17 cellular contexts compared by ENCODE assay signal in the genomic region with DNA sequence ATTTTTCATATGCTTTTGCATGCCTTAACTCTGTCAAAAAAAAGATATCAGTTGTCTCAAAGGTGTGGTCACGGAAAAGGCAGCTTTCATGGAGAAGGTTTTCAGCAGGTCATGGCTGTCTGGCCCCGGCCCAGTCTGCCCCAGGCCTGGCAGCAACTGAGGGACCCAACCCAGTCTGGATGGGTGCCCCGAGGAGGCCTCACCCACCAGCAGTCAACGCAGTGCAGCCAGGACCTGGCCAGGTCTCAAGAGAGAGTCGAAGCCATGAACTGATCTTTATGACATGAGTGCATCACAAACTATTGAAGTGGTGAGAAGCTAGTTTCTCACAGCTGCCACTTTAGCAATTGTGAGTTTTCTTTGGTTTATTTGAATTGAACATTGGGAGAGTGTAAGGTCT. TPM values are rescaled to one million over a fixed set of nuclear protein-coding genes. Genes with fewer than 3 reads are reported as not detected.
DNase-seq lines count a peak whose midpoint lies in the region; ATAC-seq and TF ChIP-seq lines count a peak whose summit lies in the region.
"Had no signal": no experiment of that assay in that cellular context is flagged by ENCODE, and none has a peak within 500 bp of the region (broad histone marks: within the 10 kb centered on the region; RNA-seq: fewer than 3 reads in every experiment).

No MANE protein-coding gene starts in this region.

- no peaks in the 10 kb centered on the region for H3K9me3 ChIP-seq in GM23248 (ENCODE audit: low read depth)
- H3K9me3 ChIP-seq in right cardiac atrium (ENCODE audit: control insufficient read depth, low read length): no peaks in the 10 kb centered on the region
- peaks cover 0 to 6% of the 10 kb centered on the region in 2 donors for H3K9me3 ChIP-seq in stomach smooth muscle (ENCODE audit: control insufficient read depth in 2 of 2, low read length in 2 of 2)
- peaks cover 4% of the 10 kb centered on the region; the same call in 1 of the 2 replicates for H3K9me3 ChIP-seq in PC-9 (ENCODE audit: insufficient read depth, low read depth)

- no peak overlapping the region for H3K4me3 Mint-ChIP-seq in dendritic cell treated with granulocyte-macrophage colony-stimulating factor and Interleukin-4, amounts not matched to agents 40 ng/mL and 50 ng/mL, for 4 days

- no TSS peak for BruUV-seq in PC-9 (replicated peaks; lab: Mats Ljungman, UMichigan)

- H3K27ac ChIP-seq in GM23248: peak overlapping the region; percentile 98
- H3K27ac ChIP-seq in right cardiac atrium (ENCODE audit: low read length): peak overlapping the region; percentile 37
- H3K27ac ChIP-seq in stomach smooth muscle (ENCODE audit: low read length): peak overlapping the region; percentile 93
- no peak overlapping the region for H3K27ac ChIP-seq in PC-9

- no peak for TF ChIP-seq CTCF in PC-9 (conservative IDR thresholded peaks at IDR 0.05)

- peaks cover 38% of the 10 kb centered on the region for H3K4me1 Mint-ChIP-seq in dendritic cell treated with granulocyte-macrophage colony-stimulating factor and Interleukin-4, amounts not matched to agents 40 ng/mL and 50 ng/mL, for 4 days (ENCODE audit: low read depth)

- H3K79me2 ChIP-seq in GM23248 (ENCODE audit: insufficient read depth): peaks cover 100% of the 10 kb centered on the region
- no peaks in the 10 kb centered on the region for H3K79me2 ChIP-seq in PC-9 (ENCODE audit: low read depth)

- peaks cover 67% of the 10 kb centered on the region for H3K4me1 ChIP-seq in GM23248 (ENCODE audit: insufficient read depth)
- H3K4me1 ChIP-seq in right cardiac atrium (ENCODE audit: control insufficient read depth, insufficient read depth, low read length): peaks cover 7% of the 10 kb centered on the region
- peaks cover 42% of the 10 kb centered on the region for H3K4me1 ChIP-seq in stomach smooth muscle (ENCODE audit: control insufficient read depth, insufficient read depth, low read length)
- H3K4me1 ChIP-seq in PC-9 (replicated peaks; ENCODE audit: insufficient read depth): no peaks in the 10 kb centered on the region

- peaks cover 17% of the 10 kb centered on the region; the same call in 1 of the 2 replicates for H4K20me1 ChIP-seq in GM23248 (ENCODE audit: insufficient read depth)
- no peaks in the 10 kb centered on the region for H4K20me1 ChIP-seq in PC-9 (ENCODE audit: insufficient read depth)

- DNase-seq in GM23248 (peak; percentile 56), right cardiac atrium (peak; percentile 83 to 90 (median 87)), PC-9 (no peak), NCI-H2107 (lab: John Stamatoyannopoulos, UW) (no peak)
- DNase-seq: activated CD4-positive, alpha-beta T cell treated with anti-CD3 and anti-CD28 coated beads, Interleukin-2, amount 50 U/mL, for 48 hours; AML-193; anterior cingulate cortex; effector memory CD4-positive, alpha-beta T cell; NCI-H1694 treated with DMSO at 0.1 percent for 48 hours; NCI-H526 treated with DMSO at 0.1 percent for 48 hours; nucleus accumbens; SHP77; T1000 had no signal

- ATAC-seq in right cardiac atrium (peak; percentile 76 to 81), GM19395 (IDR thresholded peaks at IDR 0.05; ENCODE audit: unreplicated experiment) (no peak), HG03025 (IDR thresholded peaks at IDR 0.05; ENCODE audit: low FRiP score, unreplicated experiment) (no peak)

- H3K36me3 ChIP-seq in GM23248 (ENCODE audit: low read depth) (peaks cover 77% of the 10 kb centered on the region), stomach smooth muscle (ENCODE audit: control insufficient read depth in 2 of 2, insufficient read depth in 2 of 2, low read length in 2 of 2) (peaks cover 22 to 25% of the 10 kb centered on the region in 2 donors), PC-9 (ENCODE audit: low read depth) (no peaks in the 10 kb centered on the region)

- POLR2A ChIA-PET in PC-9 (lab: Charles Lee; ENCODE audit: unreplicated experiment): no interaction called here

- peak overlapping the region; percentile 3 for H3K27ac Mint-ChIP-seq in dendritic cell treated with granulocyte-macrophage colony-stimulating factor and Interleukin-4, amounts not matched to agents 40 ng/mL and 50 ng/mL, for 4 days

- WGBS in GM23248 (ENCODE audit: low coverage in 1 of 2, low lambda C conversion rate in 2 of 2, missing lambda C conversion rate in 2 of 2), 2 experiments: 5 to 15% methylated on average over 5 of the region's 5 CpGs
- WGBS in right cardiac atrium: 37% methylated on average over 5 of the region's 5 CpGs

- CTCF ChIA-PET in PC-9 (lab: Charles Lee): interaction anchor here (1.8 kb wide), 1 partner anchor 12 kb away, joined by 5 read pairs; no protein-coding TSS in a partner anchor

- H3K9me3 Mint-ChIP-seq in dendritic cell treated with granulocyte-macrophage colony-stimulating factor and Interleukin-4, amounts not matched to agents 40 ng/mL and 50 ng/mL, for 4 days: no peaks in the 10 kb centered on the region

- no peaks in the 10 kb centered on the region for H3K27me3 Mint-ChIP-seq in dendritic cell treated with granulocyte-macrophage colony-stimulating factor and Interleukin-4, amounts not matched to agents 40 ng/mL and 50 ng/mL, for 4 days

- H3K9ac ChIP-seq in GM23248 (peak overlapping the region; percentile 73), stomach smooth muscle (ENCODE audit: low read length in 2 of 2) (no peak overlapping the region)

- peaks cover 86% of the 10 kb centered on the region for H3K36me3 Mint-ChIP-seq in dendritic cell treated with granulocyte-macrophage colony-stimulating factor and Interleukin-4, amounts not matched to agents 40 ng/mL and 50 ng/mL, for 4 days (ENCODE audit: low read depth)

- H3K4me3 ChIP-seq in GM23248: peak overlapping the region; percentile 34
- no peak overlapping the region for H3K4me3 ChIP-seq in right cardiac atrium (ENCODE audit: low read length)
- H3K4me3 ChIP-seq in stomach smooth muscle (ENCODE audit: low read length in 2 of 2): peak overlapping the region; percentile 18 to 36
- no peak overlapping the region for H3K4me3 ChIP-seq in PC-9

- peak overlapping the region; percentile 51 for H3K4me2 ChIP-seq in GM23248 (ENCODE audit: unreplicated experiment)
- no peak overlapping the region for H3K4me2 ChIP-seq in PC-9

- no peak overlapping the region for H2AFZ ChIP-seq in GM23248
- H2AFZ ChIP-seq in PC-9: no peak overlapping the region

- in situ Hi-C loops in GM23248 (cut with MboI): no loop called here

- H3F3A ChIP-seq in GM23248 (ENCODE audit: insufficient read depth) (peaks cover 92% of the 10 kb centered on the region), PC-9 (ENCODE audit: insufficient read depth, low read depth) (no peaks in the 10 kb centered on the region)

- intact Hi-C loops in dendritic cell treated with granulocyte-macrophage colony-stimulating factor and Interleukin-4, amounts not matched to agents 40 ng/mL and 50 ng/mL, for 4 days (cut with micrococcal nuclease): no loop called here
- intact Hi-C loops in right cardiac atrium (cut with DNase I): loop anchor here in 1 of 4 donors (10.0 kb wide), 1 partner anchor 59 kb away; the partner anchor contains the start of gene AFG3L2
- intact Hi-C loops in PC-9 (cut with micrococcal nuclease; ENCODE audit: unreplicated experiment): no loop called here

- H3K27me3 ChIP-seq in GM23248 (replicated peaks; ENCODE audit: insufficient read depth) (no peaks in the 10 kb centered on the region), right cardiac atrium (ENCODE audit: control insufficient read depth, insufficient read depth) (no peaks in the 10 kb centered on the region), stomach smooth muscle (ENCODE audit: control insufficient read depth in 1 of 2, insufficient read depth in 2 of 2, low read length in 2 of 2) (no peaks in the 10 kb centered on the region), PC-9 (ENCODE audit: insufficient read depth, low read depth) (no peaks in the 10 kb centered on the region)

- H3K9me2 ChIP-seq in GM23248 (ENCODE audit: insufficient read depth) (no peaks in the 10 kb centered on the region), PC-9 (ENCODE audit: insufficient read depth) (no peaks in the 10 kb centered on the region)

RNA-seq across cellular contexts. Expression of gene TUBB6, which starts 7.9 kb away (rescaled TPM):
- total RNA-seq in GM23248 (2014; rRNA removed; shearing (Covaris generic)): 608 and 817 TPM in 2 replicates
- polyA plus RNA-seq in GM23248 (2016; fragmentation: Nextera tagmentation; extraction: Ambion mirVana) (456 and 464 TPM in 2 replicates), right cardiac atrium (143 TPM)
- total RNA-seq in right cardiac atrium (100 to 1,000 TPM in 2 of 4 donors, 10 to 100 TPM in 2; 69.0 to 189 (median 117) TPM), PC-9 (2021) (42.2 and 47.9 TPM in 2 replicates)

Comparison
In these comparisons a context has a peak if more than half of its experiments do, and no peak if none do; other contexts are left out.
1. DNase-seq: peak in GM23248 (single experiment) and right cardiac atrium (3 of 3); none in PC-9 (0 of 2) and NCI-H2107 (single experiment).
2. H3K4me3 ChIP-seq: peak in GM23248 (single experiment) and stomach smooth muscle (2 of 2); none in right cardiac atrium (single experiment) and PC-9 (single experiment).
3. ATAC-seq: peak in right cardiac atrium (2 of 2); none in GM19395 (single experiment) and HG03025 (single experiment).